In genomic region chr13:112054616-112055015, GRCh38 we compare ENCODE assay signal across 20 cellular contexts. TPM values are rescaled to one million over a fixed set of nuclear protein-coding genes. Genes with fewer than 3 reads are reported as not detected.
"Had no signal": no experiment of that assay in that cellular context is flagged by ENCODE, and none has a peak within 500 bp of the region (broad histone marks: within the 10 kb centered on the region; RNA-seq: fewer than 3 reads in every experiment).

No MANE protein-coding gene starts in this region.

- H3K36me3 Mint-ChIP-seq: immature natural killer cell had no signal

- H3K4me3 ChIP-seq: lower lobe of right lung, SJSA1, transverse colon had no signal

- H3K4me1 ChIP-seq: SJSA1 had no signal

- DNase-seq: activated CD4-positive, alpha-beta T cell treated with anti-CD3 and anti-CD28 coated beads for 4 hours; activated gamma-delta T cell treated with Interleukin-2 at 50 U/mL for 16 hours; activated naive CD8-positive, alpha-beta T cell treated with anti-CD3 and anti-CD28 coated beads, Interleukin-2, amount 50 U/mL, for 24 hours; aorta; dermis blood vessel endothelial cell; foreskin melanocyte; head of caudate nucleus; immature natural killer cell; lower lobe of right lung; substantia nigra; SW 1271; transverse colon; WERI-Rb-1 had no signal

- ATAC-seq: activated naive CD8-positive, alpha-beta T cell treated with anti-CD3 and anti-CD28 coated beads, Interleukin-2, amount 50 U/mL, for 24 hours; lower lobe of right lung; stimulated activated effector memory CD8-positive, alpha-beta T cell treated with anti-CD3 and anti-CD28 coated beads, Interleukin-12 subunit alpha, Interleukin-12 subunit beta, amount 100 ng/mL, for 72 hours had no signal

- H3K4me3 Mint-ChIP-seq: activated naive CD8-positive, alpha-beta T cell treated with anti-CD3 and anti-CD28 coated beads, Interleukin-2, amount 50 U/mL, for 24 hours; stimulated activated effector memory CD8-positive, alpha-beta T cell treated with anti-CD3 and anti-CD28 coated beads, Interleukin-12 subunit alpha, Interleukin-12 subunit beta, amount 100 ng/mL, for 72 hours had no signal

- H3K27ac ChIP-seq: epithelial cell of prostate, lower lobe of right lung, SJSA1, transverse colon, WERI-Rb-1 had no signal

- H3K9me3 Mint-ChIP-seq: activated naive CD8-positive, alpha-beta T cell treated with anti-CD3 and anti-CD28 coated beads, Interleukin-2, amount 50 U/mL, for 24 hours; stimulated activated effector memory CD8-positive, alpha-beta T cell treated with anti-CD3 and anti-CD28 coated beads, Interleukin-12 subunit alpha, Interleukin-12 subunit beta, amount 100 ng/mL, for 72 hours had no signal

- H3K27ac Mint-ChIP-seq: activated naive CD8-positive, alpha-beta T cell treated with anti-CD3 and anti-CD28 coated beads, Interleukin-2, amount 50 U/mL, for 24 hours; immature natural killer cell; stimulated activated effector memory CD8-positive, alpha-beta T cell treated with anti-CD3 and anti-CD28 coated beads, Interleukin-12 subunit alpha, Interleukin-12 subunit beta, amount 100 ng/mL, for 72 hours had no signal

- H3K36me3 ChIP-seq: lower lobe of right lung, SJSA1, transverse colon, WERI-Rb-1 had no signal

- H3K4me1 Mint-ChIP-seq: immature natural killer cell; stimulated activated effector memory CD8-positive, alpha-beta T cell treated with anti-CD3 and anti-CD28 coated beads, Interleukin-12 subunit alpha, Interleukin-12 subunit beta, amount 100 ng/mL, for 72 hours had no signal

- H3K9me3 ChIP-seq: lower lobe of right lung, transverse colon had no signal

RNA-seq across cellular contexts. Expression of gene SOX1, which starts 12.3 kb away (rescaled TPM):
- total RNA-seq: activated CD8-positive, alpha-beta memory T cell treated with anti-CD3 and anti-CD28 coated beads for 36 hours; aorta; bronchial epithelial cell; chondrocyte; dermis blood vessel endothelial cell; fibroblast of lung; lower lobe of right lung; SJSA1; transverse colon had no signal
- polyA plus RNA-seq: aorta, fibroblast of lung, immature natural killer cell had no signal
